ENCODE assay signal across 1 cellular context in the genomic region with DNA sequence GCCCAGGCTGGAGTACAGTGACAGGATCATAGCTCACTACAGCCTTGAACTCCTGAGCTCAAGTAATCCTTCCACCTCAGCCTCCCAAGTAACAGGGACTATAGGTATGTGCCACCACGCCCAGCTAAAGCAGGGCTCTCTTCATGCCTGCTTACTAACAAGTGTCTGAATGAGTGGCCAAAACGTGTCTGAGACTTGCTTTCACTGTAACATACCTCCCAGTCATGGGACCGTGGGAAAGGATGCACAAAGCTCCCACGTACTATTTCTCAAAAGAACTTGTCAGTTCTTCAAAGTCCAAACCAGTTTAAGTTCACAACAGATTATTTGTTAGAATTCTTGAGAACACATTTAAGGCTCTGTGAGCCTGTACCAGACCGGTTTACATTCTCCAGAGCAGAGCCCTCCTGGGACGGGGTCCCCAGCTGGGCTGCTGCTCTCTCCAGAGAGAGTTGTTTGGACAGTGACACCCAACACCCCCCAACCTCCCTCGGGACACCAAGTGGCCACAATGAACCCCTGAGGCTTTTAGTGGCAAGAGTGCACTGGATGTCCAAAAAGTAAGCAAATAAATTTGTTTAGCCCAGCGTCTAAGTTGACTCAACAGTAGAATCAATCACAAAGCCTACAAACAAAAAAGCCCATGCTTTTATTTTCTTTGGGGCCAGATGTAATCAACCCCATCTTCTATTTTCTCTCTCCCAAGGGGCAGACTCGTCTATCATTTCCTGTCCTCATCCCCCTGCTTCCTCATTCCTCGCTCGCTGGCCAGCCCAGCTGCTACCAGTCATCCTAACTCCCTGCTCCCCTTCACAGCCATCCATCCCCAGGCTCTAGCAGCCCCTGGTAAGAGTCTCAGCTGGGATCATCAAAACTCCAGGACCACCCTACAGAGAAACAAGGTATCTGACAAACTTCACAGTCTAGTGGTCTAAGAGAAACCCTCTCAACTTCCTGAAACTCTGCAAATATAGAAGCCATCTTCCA.
TF ChIP-seq lines count a peak whose summit lies in the region.

No MANE protein-coding gene starts in this region.

TF ChIP-seq in GM23338, 12 proteins besides CTCF, POLR2A, EP300 and RAD21 (continued from another document):
- TF ChIP-seq, protein P1, sequence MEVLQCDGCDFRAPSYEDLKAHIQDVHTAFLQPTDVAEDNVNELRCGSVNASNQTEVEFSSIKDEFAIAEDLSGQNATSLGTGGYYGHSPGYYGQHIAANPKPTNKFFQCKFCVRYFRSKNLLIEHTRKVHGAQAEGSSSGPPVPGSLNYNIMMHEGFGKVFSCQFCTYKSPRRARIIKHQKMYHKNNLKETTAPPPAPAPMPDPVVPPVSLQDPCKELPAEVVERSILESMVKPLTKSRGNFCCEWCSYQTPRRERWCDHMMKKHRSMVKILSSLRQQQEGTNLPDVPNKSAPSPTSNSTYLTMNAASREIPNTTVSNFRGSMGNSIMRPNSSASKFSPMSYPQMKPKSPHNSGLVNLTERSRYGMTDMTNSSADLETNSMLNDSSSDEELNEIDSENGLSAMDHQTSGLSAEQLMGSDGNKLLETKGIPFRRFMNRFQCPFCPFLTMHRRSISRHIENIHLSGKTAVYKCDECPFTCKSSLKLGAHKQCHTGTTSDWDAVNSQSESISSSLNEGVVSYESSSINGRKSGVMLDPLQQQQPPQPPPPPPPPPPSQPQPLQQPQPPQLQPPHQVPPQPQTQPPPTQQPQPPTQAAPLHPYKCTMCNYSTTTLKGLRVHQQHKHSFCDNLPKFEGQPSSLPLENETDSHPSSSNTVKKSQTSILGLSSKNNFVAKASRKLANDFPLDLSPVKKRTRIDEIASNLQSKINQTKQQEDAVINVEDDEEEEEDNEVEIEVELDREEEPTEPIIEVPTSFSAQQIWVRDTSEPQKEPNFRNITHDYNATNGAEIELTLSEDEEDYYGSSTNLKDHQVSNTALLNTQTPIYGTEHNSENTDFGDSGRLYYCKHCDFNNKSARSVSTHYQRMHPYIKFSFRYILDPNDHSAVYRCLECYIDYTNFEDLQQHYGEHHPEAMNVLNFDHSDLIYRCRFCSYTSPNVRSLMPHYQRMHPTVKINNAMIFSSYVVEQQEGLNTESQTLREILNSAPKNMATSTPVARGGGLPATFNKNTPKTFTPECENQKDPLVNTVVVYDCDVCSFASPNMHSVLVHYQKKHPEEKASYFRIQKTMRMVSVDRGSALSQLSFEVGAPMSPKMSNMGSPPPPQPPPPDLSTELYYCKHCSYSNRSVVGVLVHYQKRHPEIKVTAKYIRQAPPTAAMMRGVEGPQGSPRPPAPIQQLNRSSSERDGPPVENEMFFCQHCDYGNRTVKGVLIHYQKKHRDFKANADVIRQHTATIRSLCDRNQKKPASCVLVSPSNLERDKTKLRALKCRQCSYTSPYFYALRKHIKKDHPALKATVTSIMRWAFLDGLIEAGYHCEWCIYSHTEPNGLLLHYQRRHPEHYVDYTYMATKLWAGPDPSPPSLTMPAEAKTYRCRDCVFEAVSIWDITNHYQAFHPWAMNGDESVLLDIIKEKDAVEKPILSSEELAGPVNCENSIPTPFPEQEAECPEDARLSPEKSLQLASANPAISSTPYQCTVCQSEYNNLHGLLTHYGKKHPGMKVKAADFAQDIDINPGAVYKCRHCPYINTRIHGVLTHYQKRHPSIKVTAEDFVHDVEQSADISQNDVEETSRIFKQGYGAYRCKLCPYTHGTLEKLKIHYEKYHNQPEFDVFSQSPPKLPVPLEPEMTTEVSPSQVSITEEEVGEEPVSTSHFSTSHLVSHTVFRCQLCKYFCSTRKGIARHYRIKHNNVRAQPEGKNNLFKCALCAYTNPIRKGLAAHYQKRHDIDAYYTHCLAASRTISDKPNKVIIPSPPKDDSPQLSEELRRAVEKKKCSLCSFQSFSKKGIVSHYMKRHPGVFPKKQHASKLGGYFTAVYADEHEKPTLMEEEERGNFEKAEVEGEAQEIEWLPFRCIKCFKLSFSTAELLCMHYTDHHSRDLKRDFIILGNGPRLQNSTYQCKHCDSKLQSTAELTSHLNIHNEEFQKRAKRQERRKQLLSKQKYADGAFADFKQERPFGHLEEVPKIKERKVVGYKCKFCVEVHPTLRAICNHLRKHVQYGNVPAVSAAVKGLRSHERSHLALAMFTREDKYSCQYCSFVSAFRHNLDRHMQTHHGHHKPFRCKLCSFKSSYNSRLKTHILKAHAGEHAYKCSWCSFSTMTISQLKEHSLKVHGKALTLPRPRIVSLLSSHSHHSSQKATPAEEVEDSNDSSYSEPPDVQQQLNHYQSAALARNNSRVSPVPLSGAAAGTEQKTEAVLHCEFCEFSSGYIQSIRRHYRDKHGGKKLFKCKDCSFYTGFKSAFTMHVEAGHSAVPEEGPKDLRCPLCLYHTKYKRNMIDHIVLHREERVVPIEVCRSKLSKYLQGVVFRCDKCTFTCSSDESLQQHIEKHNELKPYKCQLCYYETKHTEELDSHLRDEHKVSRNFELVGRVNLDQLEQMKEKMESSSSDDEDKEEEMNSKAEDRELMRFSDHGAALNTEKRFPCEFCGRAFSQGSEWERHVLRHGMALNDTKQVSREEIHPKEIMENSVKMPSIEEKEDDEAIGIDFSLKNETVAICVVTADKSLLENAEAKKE (CRISPR knock-in tag; IDR thresholded peaks at IDR 0.05) = no peak
- TF ChIP-seq CREB1 (CRISPR knock-in tag; IDR thresholded peaks at IDR 0.05; ENCODE audit: low read depth) = no peak
